ENCODE assay signal across 16 cellular contexts in the genomic region with DNA sequence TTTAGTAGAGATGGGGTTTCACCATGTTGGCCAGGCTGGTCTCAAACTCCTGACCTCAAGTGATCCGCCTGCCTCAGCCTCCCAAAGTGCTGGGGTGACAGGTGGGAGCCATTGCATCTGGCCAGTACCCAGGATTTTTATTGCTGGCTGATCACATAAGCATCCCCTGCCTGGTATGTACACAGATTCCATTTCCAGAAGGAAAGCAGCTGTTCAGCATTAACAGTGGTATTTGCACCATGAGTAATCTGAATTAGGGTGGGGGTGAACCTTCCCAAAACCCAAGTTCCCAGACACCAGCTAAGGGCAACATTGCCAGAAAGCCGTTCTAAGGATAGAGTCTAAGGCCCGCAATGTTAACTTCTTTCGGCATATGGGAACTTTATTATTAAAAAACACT. TPM values are rescaled to one million over a fixed set of nuclear protein-coding genes. Genes with fewer than 3 reads are reported as not detected.
A peak's percentile ranks its signal among the peaks of the same experiment; 100 is the strongest.
DNase-seq lines count a peak whose midpoint lies in the region; ATAC-seq and TF ChIP-seq lines count a peak whose summit lies in the region.
"Had no signal": no experiment of that assay in that cellular context is flagged by ENCODE, and none has a peak within 500 bp of the region (broad histone marks: within the 10 kb centered on the region; RNA-seq: fewer than 3 reads in every experiment).

No MANE protein-coding gene starts in this region.

- ATAC-seq in GM18873 (IDR thresholded peaks at IDR 0.05; ENCODE audit: low FRiP score, unreplicated experiment) (no peak), heart right ventricle (no peak)
- ATAC-seq: GM23338, Panc1 had no signal

- H3K4me1 Mint-ChIP-seq in endothelial cell (ENCODE audit: unreplicated experiment) = no peaks in the 10 kb centered on the region
- H3K4me1 Mint-ChIP-seq: GM23338 had no signal

- H3K27ac Mint-ChIP-seq in endothelial cell (ENCODE audit: unreplicated experiment) = no peak overlapping the region
- H3K27ac Mint-ChIP-seq: CD8-positive, alpha-beta memory T cell; GM23338 had no signal

- H3K27me3 ChIP-seq in testis (no peaks in the 10 kb centered on the region), heart right ventricle (no peaks in the 10 kb centered on the region)

- TF ChIP-seq CTCF in endothelial cell (IDR thresholded peaks at IDR 0.05; ENCODE audit: unreplicated experiment) = no peak
- TF ChIP-seq CTCF in testis (IDR thresholded peaks at IDR 0.05) = no peak
- no peak for TF ChIP-seq CTCF in heart right ventricle (IDR thresholded peaks at IDR 0.05)

- peaks cover 72% of the 10 kb centered on the region for H3K36me3 Mint-ChIP-seq in endothelial cell (ENCODE audit: low read depth, unreplicated experiment)

- peaks cover 42% of the 10 kb centered on the region for H3K9me3 Mint-ChIP-seq in endothelial cell (ENCODE audit: unreplicated experiment)

- H3K27me3 Mint-ChIP-seq in endothelial cell (ENCODE audit: unreplicated experiment) = peaks cover under 1% of the 10 kb centered on the region
- H3K27me3 Mint-ChIP-seq: CD8-positive, alpha-beta memory T cell had no signal

- TF ChIP-seq POLR2A in testis (IDR thresholded peaks at IDR 0.05) = no peak

- DNase-seq in EH (ENCODE audit: low read depth) (peak; percentile 67), NCI-H69 (lab: John Stamatoyannopoulos, UW) (peak; percentile 43), iris pigment epithelial cell (ENCODE audit: low read depth) (peak; percentile 16), endothelial cell (ENCODE audit: low spot score) (no peak), testis (no peak), heart right ventricle (no peak)
- DNase-seq: ACHN; CD8-positive, alpha-beta memory T cell; DMS79; NCI-H1436; NCI-H2029; NCI-H774 had no signal

- no peak overlapping the region for H3K27ac ChIP-seq in testis
- H3K27ac ChIP-seq in heart right ventricle = no peak overlapping the region
- H3K27ac ChIP-seq: BLaER1 treated with 17β-estradiol and CSF1 and Interleukin-3, amounts not matched to agents 10 nM and 100 nM had no signal

- intact Hi-C loops in testis (cut with DNase I; ENCODE audit: low total_unique reads) = no loop called here
- intact Hi-C loops in heart right ventricle (cut with DNase I) = no loop called here

- no peaks in the 10 kb centered on the region for H3K4me1 ChIP-seq in testis
- H3K4me1 ChIP-seq in heart right ventricle = peaks cover 0 to 18% (median 8%) of the 10 kb centered on the region in 9 donors

- H3K36me3 ChIP-seq in testis (ENCODE audit: low read depth, missing control alignments) (no peaks in the 10 kb centered on the region), heart right ventricle (peaks cover 19 to 72% (median 36%) of the 10 kb centered on the region in 9 donors)

- H3K9me3 ChIP-seq in testis (no peaks in the 10 kb centered on the region), heart right ventricle (peaks cover 0 to 90% (median 44%) of the 10 kb centered on the region in 11 donors)

- WGBS in testis, 2 donors = 85 to 91% methylated on average over 4 of the region's 4 CpGs
- WGBS in heart right ventricle, 2 donors = 76 to 87% methylated on average over 4 of the region's 4 CpGs

- no peak overlapping the region for H3K4me3 ChIP-seq in testis
- H3K4me3 ChIP-seq in heart right ventricle = no peak overlapping the region
- H3K4me3 ChIP-seq: GM23338 had no signal

- H3K4me3 Mint-ChIP-seq in endothelial cell (ENCODE audit: unreplicated experiment) = no peak overlapping the region
- H3K4me3 Mint-ChIP-seq: CD8-positive, alpha-beta memory T cell; GM23338 had no signal

RNA-seq across cellular contexts. Expression of gene ZNF555, which starts 7.3 kb away (rescaled TPM):
- total RNA-seq in endothelial cell (ENCODE audit: unreplicated experiment) = 13.9 TPM
- 1 to 10 TPM; 7.1 to 8.5 TPM for total RNA-seq in testis
- 7.2 TPM for polyA plus RNA-seq in testis (ENCODE audit: insufficient read depth, low read depth, low replicate concordance)
- total RNA-seq in heart right ventricle = 10 to 100 TPM in 2 of 10 donors, 1 to 10 TPM in 8; 4.9 to 11.3 (median 8.5) TPM
- polyA plus RNA-seq in heart right ventricle = 1 to 10 TPM; 2.6 to 2.9 TPM

RNA-seq across cellular contexts. Expression of gene ZNF556, which starts 18.5 kb away (rescaled TPM):
- not detected for total RNA-seq in endothelial cell (ENCODE audit: unreplicated experiment)
- total RNA-seq in testis = 1 to 10 TPM; 2.3 to 2.4 TPM
- 1.9 TPM for polyA plus RNA-seq in testis (ENCODE audit: insufficient read depth, low read depth, low replicate concordance)
- under 1 TPM in 2 of 10 donors, not detected in 8; 0.03 to 0.04 TPM for total RNA-seq in heart right ventricle
- under 1 TPM in 1 of 2 donors, not detected in 1; 0.01 TPM for polyA plus RNA-seq in heart right ventricle
- total RNA-seq: CD8-positive, alpha-beta memory T cell; GM23338 had no signal
- polyA plus RNA-seq: CD8-positive, alpha-beta memory T cell; GM23338 had no signal

RNA-seq across cellular contexts. Expression of gene ZNF554, which starts 29.0 kb away (rescaled TPM):
- total RNA-seq in endothelial cell (ENCODE audit: unreplicated experiment) (9.0 TPM), testis (1 to 10 TPM; 9.3 to 9.4 TPM), heart right ventricle (1 to 10 TPM; 3.1 to 5.6 (median 4.7) TPM)
- polyA plus RNA-seq in testis (ENCODE audit: insufficient read depth, low read depth, low replicate concordance) (6.9 TPM), heart right ventricle (1 to 10 TPM in 1 of 2 donors, under 1 TPM in 1; 0.94 to 6.7 TPM)

RNA-seq across cellular contexts. Expression of gene ZNF57, which starts 52.1 kb away (rescaled TPM):
- total RNA-seq in endothelial cell (ENCODE audit: unreplicated experiment) = 2.2 TPM
- 10 to 100 TPM; 21.9 to 27.0 TPM for total RNA-seq in testis
- polyA plus RNA-seq in testis (ENCODE audit: insufficient read depth, low read depth, low replicate concordance) = 26.4 TPM
- 1 to 10 TPM; 1.0 to 5.5 (median 3.0) TPM for total RNA-seq in heart right ventricle
- 1 to 10 TPM; 2.8 to 3.2 TPM for polyA plus RNA-seq in heart right ventricle

Comparison
In these comparisons a context has a peak if more than half of its experiments do, and no peak if none do; other contexts are left out.
1. DNase-seq: peak in EH (single experiment), NCI-H69 (single experiment) and iris pigment epithelial cell (single experiment); none in endothelial cell (single experiment), testis (single experiment) and heart right ventricle (0 of 2).